In genomic region chr20:2872304-2873009, GRCh38 we compare ENCODE assay signal across 8 cellular contexts. TPM values are rescaled to one million over a fixed set of nuclear protein-coding genes. Genes with fewer than 3 reads are reported as not detected.
DNase-seq lines count a peak whose midpoint lies in the region; ATAC-seq and TF ChIP-seq lines count a peak whose summit lies in the region.

No MANE protein-coding gene starts in this region.

- ATAC-seq in GM21529 (IDR thresholded peaks at IDR 0.05; ENCODE audit: unreplicated experiment) (peak; percentile 35), WTC11 (peak; percentile 38), GM18519 (IDR thresholded peaks at IDR 0.05; ENCODE audit: low FRiP score, unreplicated experiment) (no peak)

- peak; percentile 40 for DNase-seq in Caki2 (ENCODE audit: low read depth)
- peak; percentile 64 for DNase-seq in NAMALWA (ENCODE audit: low spot score)
- DNase-seq in WTC11 (ENCODE audit: low spot score): peak; percentile 77
- DNase-seq in cardiac fibroblast (ENCODE audit: low read depth in 2 of 2): peak; percentile 54 to 58
- DNase-seq in kidney epithelial cell (ENCODE audit: low read depth): no peak
- peak; percentile 40 to 52 for DNase-seq in stimulated activated CD4-positive, alpha-beta T cell treated with anti-CD3 and anti-CD28 coated beads, Interleukin-1b, Interleukin-23, amount 100 ng/mL, for 1 hour (ENCODE audit: low read depth in 2 of 2)

- H3K9me3 Mint-ChIP-seq in WTC11: no peaks in the 10 kb centered on the region

- peaks cover 21% of the 10 kb centered on the region for H3K27me3 Mint-ChIP-seq in WTC11 (ENCODE audit: low read depth)

- H3K4me3 ChIP-seq in cardiac fibroblast (replicated peaks in 1 of 2; ENCODE audit: low read depth in 2 of 2, low read length in 2 of 2) (peak overlapping the region; percentile 87 to 89), kidney epithelial cell (ENCODE audit: low read depth, low read length) (peak overlapping the region; percentile 89)

- peak overlapping the region; percentile 70 for H3K27ac Mint-ChIP-seq in WTC11

- H3K4me1 Mint-ChIP-seq in WTC11: peaks cover 30% of the 10 kb centered on the region

- peaks cover 5% of the 10 kb centered on the region for H3K27me3 ChIP-seq in kidney epithelial cell (ENCODE audit: control insufficient read depth, insufficient read depth, low read length)

- TF ChIP-seq CTCF in WTC11 (IDR thresholded peaks at IDR 0.05): peak; percentile 39; the same call in 1 of the 2 replicates
- peak; percentile 24 for TF ChIP-seq CTCF in cardiac fibroblast (IDR thresholded peaks at IDR 0.05; ENCODE audit: low read depth, low read length)
- TF ChIP-seq CTCF in kidney epithelial cell (IDR thresholded peaks at IDR 0.05; ENCODE audit: insufficient read depth, low read length, poor library complexity, severe bottlenecking): peak; percentile 30

- H3K4me3 Mint-ChIP-seq in WTC11: peak overlapping the region; percentile 85

- no peaks in the 10 kb centered on the region for H3K36me3 ChIP-seq in kidney epithelial cell (ENCODE audit: control insufficient read depth, insufficient read depth, low read length)

- CTCF ChIA-PET in WTC11 (lab: Charles Lee): interaction anchor here (0.7 to 2.6 kb wide), 9 partner anchors 21 to 184 kb away, joined by 3 to 9 read pairs (median 3); no protein-coding TSS in a partner anchor

- H3K36me3 Mint-ChIP-seq in WTC11: peaks cover 5% of the 10 kb centered on the region

- POLR2A ChIA-PET in WTC11 (lab: Charles Lee): interaction anchor here (0.6 to 1.4 kb wide), 2 partner anchors 173 to 261 kb away, joined by 3 read pairs; partner anchors contain the start of gene MRPS26

- in situ Hi-C loops in Caki2 (cut with HindIII; ENCODE audit: low pct_unique_long_range_greater_than_20kb, low sequenced_read_pairs): no loop called here

TF ChIP-seq in WTC11, 78 proteins besides CTCF, POLR2A, EP300 and RAD21 (continues in another document):
- TF ChIP-seq GTF2I (CRISPR knock-in tag; conservative IDR thresholded peaks at IDR 0.05): no peak
- peak; percentile 56; the same call in 1 of the 2 replicates for TF ChIP-seq GABPB1 (CRISPR knock-in tag; IDR thresholded peaks at IDR 0.05)
- 0 out of 2 replicates have a peak, but pooled peaks have one; percentile 47 for TF ChIP-seq ZNF138 (CRISPR knock-in tag; conservative IDR thresholded peaks at IDR 0.05)
- no peak; the same call in 1 of the 2 replicates for TF ChIP-seq FOXK1 (CRISPR knock-in tag; IDR thresholded peaks at IDR 0.05)
- no peak for TF ChIP-seq OVOL2 (CRISPR knock-in tag; IDR thresholded peaks at IDR 0.05; ENCODE audit: borderline replicate concordance)
- no peak for TF ChIP-seq ZNF121 (CRISPR knock-in tag; IDR thresholded peaks at IDR 0.05)
- TF ChIP-seq ZBTB21 (CRISPR knock-in tag; IDR thresholded peaks at IDR 0.05; ENCODE audit: borderline replicate concordance): peak; percentile 78; the same call in 1 of the 2 replicates
- TF ChIP-seq ZNF425 (CRISPR knock-in tag; conservative IDR thresholded peaks at IDR 0.05): no peak
- peak; percentile 10; the same call in 1 of the 2 replicates for TF ChIP-seq USF2 (CRISPR knock-in tag; IDR thresholded peaks at IDR 0.05)
- peak; percentile 74; the same call in 1 of the 2 replicates for TF ChIP-seq TP53 (CRISPR knock-in tag; IDR thresholded peaks at IDR 0.05)
- TF ChIP-seq TEAD1 (CRISPR knock-in tag; IDR thresholded peaks at IDR 0.05): 0 out of 2 replicates have a peak, but pooled peaks have one; percentile 52
- peak; percentile 88 for TF ChIP-seq MAX (CRISPR knock-in tag; IDR thresholded peaks at IDR 0.05)
- TF ChIP-seq HMGXB4 (CRISPR knock-in tag; IDR thresholded peaks at IDR 0.05): peak; percentile 70
- TF ChIP-seq KAT7 (CRISPR knock-in tag; IDR thresholded peaks at IDR 0.05; ENCODE audit: borderline replicate concordance): 0 out of 2 replicates have a peak, but pooled peaks have one; percentile 30
- peak; percentile 79 for TF ChIP-seq CBFB (CRISPR knock-in tag; IDR thresholded peaks at IDR 0.05; ENCODE audit: low read depth)
- TF ChIP-seq ETV6 (CRISPR knock-in tag; IDR thresholded peaks at IDR 0.05): 0 out of 2 replicates have a peak, but pooled peaks have one; percentile 16
- TF ChIP-seq STAT6 (CRISPR knock-in tag; conservative IDR thresholded peaks at IDR 0.05; ENCODE audit: low read depth): 0 out of 2 replicates have a peak, but pooled peaks have one; percentile 72

RNA-seq across cellular contexts. Expression of gene PTPRA, which starts 0.8 kb away (rescaled TPM):
- 16.9 and 26.9 TPM in 2 replicates for total RNA-seq in Caki2 (2014; rRNA removed; shearing (Covaris generic); ENCODE audit: low replicate concordance)
- total RNA-seq in WTC11 (2021): 43.8 to 48.8 TPM (median 47.2 TPM) in 3 replicates
- total RNA-seq in kidney epithelial cell: 43.3 and 48.6 TPM in 2 replicates

RNA-seq across cellular contexts. Expression of gene VPS16, which starts 31.9 kb away (rescaled TPM):
- total RNA-seq in Caki2 (2014; rRNA removed; shearing (Covaris generic); ENCODE audit: low replicate concordance): 47.5 and 50.6 TPM in 2 replicates
- total RNA-seq in WTC11 (2021) (26.2 to 29.1 TPM (median 27.8 TPM) in 3 replicates), kidney epithelial cell (38.6 and 40.4 TPM in 2 replicates)

RNA-seq across cellular contexts. Expression of gene PCED1A, which starts 32.0 kb away (rescaled TPM):
- total RNA-seq in Caki2 (2014; rRNA removed; shearing (Covaris generic); ENCODE audit: low replicate concordance): 31.8 and 37.3 TPM in 2 replicates
- total RNA-seq in WTC11 (2021): 19.7 to 37.0 TPM (median 33.5 TPM) in 3 replicates
- total RNA-seq in kidney epithelial cell: 30.4 and 35.5 TPM in 2 replicates

RNA-seq across cellular contexts. Expression of gene TMEM239, which starts 56.3 kb away (rescaled TPM):
- not detected in 2 replicates for total RNA-seq in Caki2 (2014; rRNA removed; shearing (Covaris generic); ENCODE audit: low replicate concordance)
- total RNA-seq in WTC11 (2021) (not detected in 3 replicates), kidney epithelial cell (not detected in 2 replicates)

RNA-seq across cellular contexts. Expression of gene C20orf141, which starts 57.7 kb away (rescaled TPM):
- total RNA-seq in Caki2 (2014; rRNA removed; shearing (Covaris generic); ENCODE audit: low replicate concordance): not detected in 2 replicates
- total RNA-seq in WTC11 (2021) (not detected in 3 replicates), kidney epithelial cell (not detected in 2 replicates)
